ENCODE assay signal across 2 cellular contexts in the genomic region with DNA sequence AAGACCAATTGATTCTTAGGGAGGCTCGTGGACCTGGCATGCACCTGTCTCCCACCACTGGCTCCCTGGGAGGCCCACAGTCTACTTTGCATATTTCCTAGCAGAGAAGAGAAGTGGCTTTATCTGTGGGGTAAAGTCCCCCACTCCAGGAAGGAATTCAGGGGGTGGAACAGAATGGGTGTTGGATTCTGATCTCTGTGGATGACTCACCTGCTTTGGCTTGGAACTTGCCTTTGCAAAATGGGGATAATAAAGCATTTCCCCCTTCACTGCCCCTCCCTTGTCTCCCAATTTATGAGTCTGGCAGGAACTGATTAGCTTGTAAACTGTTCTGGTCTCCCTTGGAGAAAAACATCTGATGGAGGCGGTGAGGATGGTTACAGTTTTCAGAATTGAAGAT.
TF ChIP-seq lines count a peak whose summit lies in the region.

No MANE protein-coding gene starts in this region.

TF ChIP-seq in K562, 482 proteins besides CTCF, POLR2A, EP300 and RAD21 (continued from another document):
- TF ChIP-seq, protein P1, sequence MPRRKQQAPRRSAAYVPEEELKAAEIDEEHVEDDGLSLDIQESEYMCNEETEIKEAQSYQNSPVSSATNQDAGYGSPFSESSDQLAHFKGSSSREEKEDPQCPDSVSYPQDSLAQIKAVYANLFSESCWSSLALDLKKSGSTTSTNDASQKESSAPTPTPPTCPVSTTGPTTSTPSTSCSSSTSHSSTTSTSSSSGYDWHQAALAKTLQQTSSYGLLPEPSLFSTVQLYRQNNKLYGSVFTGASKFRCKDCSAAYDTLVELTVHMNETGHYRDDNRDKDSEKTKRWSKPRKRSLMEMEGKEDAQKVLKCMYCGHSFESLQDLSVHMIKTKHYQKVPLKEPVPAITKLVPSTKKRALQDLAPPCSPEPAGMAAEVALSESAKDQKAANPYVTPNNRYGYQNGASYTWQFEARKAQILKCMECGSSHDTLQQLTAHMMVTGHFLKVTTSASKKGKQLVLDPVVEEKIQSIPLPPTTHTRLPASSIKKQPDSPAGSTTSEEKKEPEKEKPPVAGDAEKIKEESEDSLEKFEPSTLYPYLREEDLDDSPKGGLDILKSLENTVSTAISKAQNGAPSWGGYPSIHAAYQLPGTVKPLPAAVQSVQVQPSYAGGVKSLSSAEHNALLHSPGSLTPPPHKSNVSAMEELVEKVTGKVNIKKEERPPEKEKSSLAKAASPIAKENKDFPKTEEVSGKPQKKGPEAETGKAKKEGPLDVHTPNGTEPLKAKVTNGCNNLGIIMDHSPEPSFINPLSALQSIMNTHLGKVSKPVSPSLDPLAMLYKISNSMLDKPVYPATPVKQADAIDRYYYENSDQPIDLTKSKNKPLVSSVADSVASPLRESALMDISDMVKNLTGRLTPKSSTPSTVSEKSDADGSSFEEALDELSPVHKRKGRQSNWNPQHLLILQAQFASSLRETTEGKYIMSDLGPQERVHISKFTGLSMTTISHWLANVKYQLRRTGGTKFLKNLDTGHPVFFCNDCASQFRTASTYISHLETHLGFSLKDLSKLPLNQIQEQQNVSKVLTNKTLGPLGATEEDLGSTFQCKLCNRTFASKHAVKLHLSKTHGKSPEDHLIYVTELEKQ (CRISPR knock-in tag; IDR thresholded peaks at IDR 0.05), result no peak
- peak; percentile 76; the same call in 1 of the 2 replicates for TF ChIP-seq POLR2AphosphoS5 (IDR thresholded peaks at IDR 0.05; ENCODE audit: control insufficient read depth, insufficient read depth, low read depth, low read length)
- TF ChIP-seq, protein P2, sequence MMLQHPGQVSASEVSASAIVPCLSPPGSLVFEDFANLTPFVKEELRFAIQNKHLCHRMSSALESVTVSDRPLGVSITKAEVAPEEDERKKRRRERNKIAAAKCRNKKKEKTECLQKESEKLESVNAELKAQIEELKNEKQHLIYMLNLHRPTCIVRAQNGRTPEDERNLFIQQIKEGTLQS (IDR thresholded peaks at IDR 0.05), result peak; percentile 87
- TF ChIP-seq, protein P2 (CRISPR knock-in tag; conservative IDR thresholded peaks at IDR 0.05), result no peak
- TF ChIP-seq ZNF589 (CRISPR knock-in tag; IDR thresholded peaks at IDR 0.05; ENCODE audit: low read depth), result peak; percentile 63; the same call in 1 of the 2 replicates
- no peak for TF ChIP-seq CBX8 (IDR thresholded peaks at IDR 0.05; ENCODE audit: borderline replicate concordance, extremely low read depth, low read depth, low read length, poor library complexity, severe bottlenecking)
- peak; percentile 91 for TF ChIP-seq CBFA2T3 (IDR thresholded peaks at IDR 0.05)
- peak; percentile 92 for TF ChIP-seq JUND (IDR thresholded peaks at IDR 0.05; ENCODE audit: borderline replicate concordance, low read depth, low read length)
- TF ChIP-seq JUND (tag; IDR thresholded peaks at IDR 0.05; ENCODE audit: borderline replicate concordance, low read depth, low read length), result peak; percentile 81; the same call in 2 of the 3 replicates
- 0 out of 2 replicates have a peak, but pooled peaks have one; percentile 33 for TF ChIP-seq DMBX1 (CRISPR knock-in tag; IDR thresholded peaks at IDR 0.05; ENCODE audit: borderline replicate concordance)
- TF ChIP-seq, protein P3, sequence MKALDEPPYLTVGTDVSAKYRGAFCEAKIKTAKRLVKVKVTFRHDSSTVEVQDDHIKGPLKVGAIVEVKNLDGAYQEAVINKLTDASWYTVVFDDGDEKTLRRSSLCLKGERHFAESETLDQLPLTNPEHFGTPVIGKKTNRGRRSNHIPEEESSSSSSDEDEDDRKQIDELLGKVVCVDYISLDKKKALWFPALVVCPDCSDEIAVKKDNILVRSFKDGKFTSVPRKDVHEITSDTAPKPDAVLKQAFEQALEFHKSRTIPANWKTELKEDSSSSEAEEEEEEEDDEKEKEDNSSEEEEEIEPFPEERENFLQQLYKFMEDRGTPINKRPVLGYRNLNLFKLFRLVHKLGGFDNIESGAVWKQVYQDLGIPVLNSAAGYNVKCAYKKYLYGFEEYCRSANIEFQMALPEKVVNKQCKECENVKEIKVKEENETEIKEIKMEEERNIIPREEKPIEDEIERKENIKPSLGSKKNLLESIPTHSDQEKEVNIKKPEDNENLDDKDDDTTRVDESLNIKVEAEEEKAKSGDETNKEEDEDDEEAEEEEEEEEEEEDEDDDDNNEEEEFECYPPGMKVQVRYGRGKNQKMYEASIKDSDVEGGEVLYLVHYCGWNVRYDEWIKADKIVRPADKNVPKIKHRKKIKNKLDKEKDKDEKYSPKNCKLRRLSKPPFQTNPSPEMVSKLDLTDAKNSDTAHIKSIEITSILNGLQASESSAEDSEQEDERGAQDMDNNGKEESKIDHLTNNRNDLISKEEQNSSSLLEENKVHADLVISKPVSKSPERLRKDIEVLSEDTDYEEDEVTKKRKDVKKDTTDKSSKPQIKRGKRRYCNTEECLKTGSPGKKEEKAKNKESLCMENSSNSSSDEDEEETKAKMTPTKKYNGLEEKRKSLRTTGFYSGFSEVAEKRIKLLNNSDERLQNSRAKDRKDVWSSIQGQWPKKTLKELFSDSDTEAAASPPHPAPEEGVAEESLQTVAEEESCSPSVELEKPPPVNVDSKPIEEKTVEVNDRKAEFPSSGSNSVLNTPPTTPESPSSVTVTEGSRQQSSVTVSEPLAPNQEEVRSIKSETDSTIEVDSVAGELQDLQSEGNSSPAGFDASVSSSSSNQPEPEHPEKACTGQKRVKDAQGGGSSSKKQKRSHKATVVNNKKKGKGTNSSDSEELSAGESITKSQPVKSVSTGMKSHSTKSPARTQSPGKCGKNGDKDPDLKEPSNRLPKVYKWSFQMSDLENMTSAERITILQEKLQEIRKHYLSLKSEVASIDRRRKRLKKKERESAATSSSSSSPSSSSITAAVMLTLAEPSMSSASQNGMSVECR (CRISPR knock-in tag; IDR thresholded peaks at IDR 0.05), result no peak
- TF ChIP-seq ERF (CRISPR knock-in tag; IDR thresholded peaks at IDR 0.05), result no peak
- TF ChIP-seq HDAC2 (IDR thresholded peaks at IDR 0.05), result peak; percentile 34; the same call in 1 of the 2 replicates
- peak; percentile 59; the same call in 1 of the 2 replicates for TF ChIP-seq SMARCC2 (IDR thresholded peaks at IDR 0.05; ENCODE audit: low read depth)
- peak; percentile 64 to 75; a peak in 3 of 4 replicates for TF ChIP-seq TRIM24 (IDR thresholded peaks at IDR 0.05)

TF ChIP-seq in HepG2, 621 proteins besides CTCF, POLR2A, EP300 and RAD21 (continued from another document):
- TF ChIP-seq, protein P4, sequence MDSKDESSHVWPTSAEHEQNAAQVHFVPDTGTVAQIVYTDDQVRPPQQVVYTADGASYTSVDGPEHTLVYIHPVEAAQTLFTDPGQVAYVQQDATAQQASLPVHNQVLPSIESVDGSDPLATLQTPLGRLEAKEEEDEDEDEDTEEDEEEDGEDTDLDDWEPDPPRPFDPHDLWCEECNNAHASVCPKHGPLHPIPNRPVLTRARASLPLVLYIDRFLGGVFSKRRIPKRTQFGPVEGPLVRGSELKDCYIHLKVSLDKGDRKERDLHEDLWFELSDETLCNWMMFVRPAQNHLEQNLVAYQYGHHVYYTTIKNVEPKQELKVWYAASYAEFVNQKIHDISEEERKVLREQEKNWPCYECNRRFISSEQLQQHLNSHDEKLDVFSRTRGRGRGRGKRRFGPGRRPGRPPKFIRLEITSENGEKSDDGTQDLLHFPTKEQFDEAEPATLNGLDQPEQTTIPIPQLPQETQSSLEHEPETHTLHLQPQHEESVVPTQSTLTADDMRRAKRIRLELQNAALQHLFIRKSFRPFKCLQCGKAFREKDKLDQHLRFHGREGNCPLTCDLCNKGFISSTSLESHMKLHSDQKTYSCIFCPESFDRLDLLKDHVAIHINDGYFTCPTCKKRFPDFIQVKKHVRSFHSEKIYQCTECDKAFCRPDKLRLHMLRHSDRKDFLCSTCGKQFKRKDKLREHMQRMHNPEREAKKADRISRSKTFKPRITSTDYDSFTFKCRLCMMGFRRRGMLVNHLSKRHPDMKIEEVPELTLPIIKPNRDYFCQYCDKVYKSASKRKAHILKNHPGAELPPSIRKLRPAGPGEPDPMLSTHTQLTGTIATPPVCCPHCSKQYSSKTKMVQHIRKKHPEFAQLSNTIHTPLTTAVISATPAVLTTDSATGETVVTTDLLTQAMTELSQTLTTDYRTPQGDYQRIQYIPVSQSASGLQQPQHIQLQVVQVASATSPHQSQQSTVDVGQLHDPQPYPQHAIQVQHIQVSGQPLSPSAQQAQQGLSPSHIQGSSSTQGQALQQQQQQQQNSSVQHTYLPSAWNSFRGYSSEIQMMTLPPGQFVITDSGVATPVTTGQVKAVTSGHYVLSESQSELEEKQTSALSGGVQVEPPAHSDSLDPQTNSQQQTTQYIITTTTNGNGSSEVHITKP (CRISPR knock-in tag; IDR thresholded peaks at IDR 0.05; ENCODE audit: low read depth), result no peak
- TF ChIP-seq, protein P5, sequence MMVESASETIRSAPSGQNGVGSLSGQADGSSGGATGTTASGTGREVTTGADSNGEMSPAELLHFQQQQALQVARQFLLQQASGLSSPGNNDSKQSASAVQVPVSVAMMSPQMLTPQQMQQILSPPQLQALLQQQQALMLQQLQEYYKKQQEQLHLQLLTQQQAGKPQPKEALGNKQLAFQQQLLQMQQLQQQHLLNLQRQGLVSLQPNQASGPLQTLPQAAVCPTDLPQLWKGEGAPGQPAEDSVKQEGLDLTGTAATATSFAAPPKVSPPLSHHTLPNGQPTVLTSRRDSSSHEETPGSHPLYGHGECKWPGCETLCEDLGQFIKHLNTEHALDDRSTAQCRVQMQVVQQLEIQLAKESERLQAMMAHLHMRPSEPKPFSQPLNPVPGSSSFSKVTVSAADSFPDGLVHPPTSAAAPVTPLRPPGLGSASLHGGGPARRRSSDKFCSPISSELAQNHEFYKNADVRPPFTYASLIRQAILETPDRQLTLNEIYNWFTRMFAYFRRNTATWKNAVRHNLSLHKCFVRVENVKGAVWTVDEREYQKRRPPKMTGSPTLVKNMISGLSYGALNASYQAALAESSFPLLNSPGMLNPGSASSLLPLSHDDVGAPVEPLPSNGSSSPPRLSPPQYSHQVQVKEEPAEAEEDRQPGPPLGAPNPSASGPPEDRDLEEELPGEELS (CRISPR knock-in tag; IDR thresholded peaks at IDR 0.05), result 0 out of 2 replicates have a peak, but pooled peaks have one; percentile 21
- no peak for TF ChIP-seq SOX6 (IDR thresholded peaks at IDR 0.05)
- TF ChIP-seq SOX6 (CRISPR knock-in tag; IDR thresholded peaks at IDR 0.05), result no peak
- TF ChIP-seq MIER3 (CRISPR knock-in tag; IDR thresholded peaks at IDR 0.05; ENCODE audit: borderline replicate concordance), result no peak
- TF ChIP-seq JUND (CRISPR knock-in tag; IDR thresholded peaks at IDR 0.05), result peak; percentile 35; the same call in 1 of the 2 replicates
- TF ChIP-seq ZNF747 (CRISPR knock-in tag; IDR thresholded peaks at IDR 0.05; ENCODE audit: borderline replicate concordance), result no peak
- no peak for TF ChIP-seq SCMH1 (CRISPR knock-in tag; IDR thresholded peaks at IDR 0.05; ENCODE audit: borderline replicate concordance)
- TF ChIP-seq FOSL1 (CRISPR knock-in tag; IDR thresholded peaks at IDR 0.05; ENCODE audit: borderline replicate concordance), result no peak
- no peak for TF ChIP-seq ZNF34 (CRISPR knock-in tag; IDR thresholded peaks at IDR 0.05; ENCODE audit: borderline replicate concordance)
- no peak for TF ChIP-seq KLF9 (CRISPR knock-in tag; IDR thresholded peaks at IDR 0.05; ENCODE audit: low read depth)
- TF ChIP-seq, protein P6, sequence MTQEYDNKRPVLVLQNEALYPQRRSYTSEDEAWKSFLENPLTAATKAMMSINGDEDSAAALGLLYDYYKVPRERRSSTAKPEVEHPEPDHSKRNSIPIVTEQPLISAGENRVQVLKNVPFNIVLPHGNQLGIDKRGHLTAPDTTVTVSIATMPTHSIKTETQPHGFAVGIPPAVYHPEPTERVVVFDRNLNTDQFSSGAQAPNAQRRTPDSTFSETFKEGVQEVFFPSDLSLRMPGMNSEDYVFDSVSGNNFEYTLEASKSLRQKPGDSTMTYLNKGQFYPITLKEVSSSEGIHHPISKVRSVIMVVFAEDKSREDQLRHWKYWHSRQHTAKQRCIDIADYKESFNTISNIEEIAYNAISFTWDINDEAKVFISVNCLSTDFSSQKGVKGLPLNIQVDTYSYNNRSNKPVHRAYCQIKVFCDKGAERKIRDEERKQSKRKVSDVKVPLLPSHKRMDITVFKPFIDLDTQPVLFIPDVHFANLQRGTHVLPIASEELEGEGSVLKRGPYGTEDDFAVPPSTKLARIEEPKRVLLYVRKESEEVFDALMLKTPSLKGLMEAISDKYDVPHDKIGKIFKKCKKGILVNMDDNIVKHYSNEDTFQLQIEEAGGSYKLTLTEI (CRISPR knock-in tag; conservative IDR thresholded peaks at IDR 0.05), result no peak
- TF ChIP-seq, protein P7, sequence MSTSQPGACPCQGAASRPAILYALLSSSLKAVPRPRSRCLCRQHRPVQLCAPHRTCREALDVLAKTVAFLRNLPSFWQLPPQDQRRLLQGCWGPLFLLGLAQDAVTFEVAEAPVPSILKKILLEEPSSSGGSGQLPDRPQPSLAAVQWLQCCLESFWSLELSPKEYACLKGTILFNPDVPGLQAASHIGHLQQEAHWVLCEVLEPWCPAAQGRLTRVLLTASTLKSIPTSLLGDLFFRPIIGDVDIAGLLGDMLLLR (CRISPR knock-in tag; IDR thresholded peaks at IDR 0.05), result no peak
- TF ChIP-seq, protein P8, sequence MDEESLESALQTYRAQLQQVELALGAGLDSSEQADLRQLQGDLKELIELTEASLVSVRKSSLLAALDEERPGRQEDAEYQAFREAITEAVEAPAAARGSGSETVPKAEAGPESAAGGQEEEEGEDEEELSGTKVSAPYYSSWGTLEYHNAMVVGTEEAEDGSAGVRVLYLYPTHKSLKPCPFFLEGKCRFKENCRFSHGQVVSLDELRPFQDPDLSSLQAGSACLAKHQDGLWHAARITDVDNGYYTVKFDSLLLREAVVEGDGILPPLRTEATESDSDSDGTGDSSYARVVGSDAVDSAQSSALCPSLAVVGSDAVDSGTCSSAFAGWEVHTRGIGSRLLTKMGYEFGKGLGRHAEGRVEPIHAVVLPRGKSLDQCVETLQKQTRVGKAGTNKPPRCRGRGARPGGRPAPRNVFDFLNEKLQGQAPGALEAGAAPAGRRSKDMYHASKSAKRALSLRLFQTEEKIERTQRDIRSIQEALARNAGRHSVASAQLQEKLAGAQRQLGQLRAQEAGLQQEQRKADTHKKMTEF (CRISPR knock-in tag; IDR thresholded peaks at IDR 0.05), result no peak
- TF ChIP-seq NPAS2 (CRISPR knock-in tag; IDR thresholded peaks at IDR 0.05; ENCODE audit: borderline replicate concordance), result no peak
- no peak for TF ChIP-seq MBNL3 (CRISPR knock-in tag; conservative IDR thresholded peaks at IDR 0.05)
- no peak for TF ChIP-seq ZNF124 (CRISPR knock-in tag; IDR thresholded peaks at IDR 0.05)
- no peak for TF ChIP-seq TGIF2 (CRISPR knock-in tag; IDR thresholded peaks at IDR 0.05)
- TF ChIP-seq, protein P9, sequence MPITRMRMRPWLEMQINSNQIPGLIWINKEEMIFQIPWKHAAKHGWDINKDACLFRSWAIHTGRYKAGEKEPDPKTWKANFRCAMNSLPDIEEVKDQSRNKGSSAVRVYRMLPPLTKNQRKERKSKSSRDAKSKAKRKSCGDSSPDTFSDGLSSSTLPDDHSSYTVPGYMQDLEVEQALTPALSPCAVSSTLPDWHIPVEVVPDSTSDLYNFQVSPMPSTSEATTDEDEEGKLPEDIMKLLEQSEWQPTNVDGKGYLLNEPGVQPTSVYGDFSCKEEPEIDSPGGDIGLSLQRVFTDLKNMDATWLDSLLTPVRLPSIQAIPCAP (CRISPR knock-in tag; IDR thresholded peaks at IDR 0.05; ENCODE audit: low read depth), result no peak
- TF ChIP-seq, protein P10, sequence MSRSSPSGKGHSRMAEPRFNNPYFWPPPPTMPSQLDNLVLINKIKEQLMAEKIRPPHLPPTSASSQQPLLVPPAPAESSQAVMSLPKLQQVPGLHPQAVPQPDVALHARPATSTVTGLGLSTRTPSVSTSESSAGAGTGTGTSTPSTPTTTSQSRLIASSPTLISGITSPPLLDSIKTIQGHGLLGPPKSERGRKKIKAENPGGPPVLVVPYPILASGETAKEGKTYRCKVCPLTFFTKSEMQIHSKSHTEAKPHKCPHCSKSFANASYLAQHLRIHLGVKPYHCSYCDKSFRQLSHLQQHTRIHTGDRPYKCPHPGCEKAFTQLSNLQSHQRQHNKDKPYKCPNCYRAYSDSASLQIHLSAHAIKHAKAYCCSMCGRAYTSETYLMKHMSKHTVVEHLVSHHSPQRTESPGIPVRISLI (CRISPR knock-in tag; IDR thresholded peaks at IDR 0.05; ENCODE audit: borderline replicate concordance), result no peak
- no peak for TF ChIP-seq SRSF9 (IDR thresholded peaks at IDR 0.05; ENCODE audit: borderline replicate concordance, insufficient read depth, low read depth, low read length, poor library complexity, severe bottlenecking)
